ENCODE assay signal across 8 cellular contexts in genomic region chr3:179149239-179149887, GRCh38. TPM values are rescaled to one million over a fixed set of nuclear protein-coding genes. Genes with fewer than 3 reads are reported as not detected.
DNase-seq lines count a peak whose midpoint lies in the region; ATAC-seq and TF ChIP-seq lines count a peak whose summit lies in the region.

No MANE protein-coding gene starts in this region.

- peak overlapping the region; percentile 94 for H3K4me2 ChIP-seq in fibroblast of lung (ENCODE audit: extremely low read depth, insufficient read depth, low read length)

- H2AFZ ChIP-seq in fibroblast of lung (ENCODE audit: low read length): peak overlapping the region; percentile 64

- H3K4me3 ChIP-seq in fibroblast of lung (replicated peaks in 1 of 4; ENCODE audit: control extremely low read depth in 1 of 4, insufficient read depth in 1 of 4, low read depth in 3 of 4, low read length in 4 of 4): peak overlapping the region; percentile 85 to 97 (median 88)

- no peak for TF ChIP-seq CTCF in GM13977 (IDR thresholded peaks at IDR 0.05; ENCODE audit: extremely low read depth, insufficient read depth, missing control alignments)
- no peak for TF ChIP-seq CTCF in fibroblast of lung (conservative IDR thresholded peaks at IDR 0.05 in 1 of 2, IDR thresholded peaks at IDR 0.05 in 1 of 2; ENCODE audit: low read depth in 1 of 2, low read length in 2 of 2)
- no peak for TF ChIP-seq CTCF in neural crest cell (conservative IDR thresholded peaks at IDR 0.05)
- no peak for TF ChIP-seq CTCF in type B pancreatic cell (conservative IDR thresholded peaks at IDR 0.05)

- peaks cover 55% of the 10 kb centered on the region for H3K79me2 ChIP-seq in fibroblast of lung (ENCODE audit: control insufficient read depth, insufficient read depth, low read length)

- H3K27me3 Mint-ChIP-seq in neural crest cell (ENCODE audit: low read depth) (no peaks in the 10 kb centered on the region), type B pancreatic cell (no peaks in the 10 kb centered on the region)

- H3K4me3 Mint-ChIP-seq in neural crest cell (peak overlapping the region; percentile 92), type B pancreatic cell (peak overlapping the region; percentile 95)

- no peaks in the 10 kb centered on the region for H3K9me3 ChIP-seq in fibroblast of lung (ENCODE audit: control insufficient read depth, insufficient read depth, low read depth, low read length)

- H3K27ac Mint-ChIP-seq in neural crest cell (ENCODE audit: unreplicated experiment): peak overlapping the region; percentile 1
- peak overlapping the region; percentile 97 for H3K27ac Mint-ChIP-seq in type B pancreatic cell

- no peaks in the 10 kb centered on the region for H3K27me3 ChIP-seq in fibroblast of lung (ENCODE audit: control insufficient read depth, insufficient read depth, low read length)

- no peaks in the 10 kb centered on the region for H3K36me3 Mint-ChIP-seq in neural crest cell (ENCODE audit: low read depth)
- no peaks in the 10 kb centered on the region for H3K36me3 Mint-ChIP-seq in type B pancreatic cell

- H3K4me1 Mint-ChIP-seq in neural crest cell (peaks cover 21% of the 10 kb centered on the region), type B pancreatic cell (ENCODE audit: unreplicated experiment) (peaks cover 18% of the 10 kb centered on the region)

- H3K27ac ChIP-seq in fibroblast of lung (ENCODE audit: insufficient read depth, low read length): peak overlapping the region; percentile 85

- DNase-seq in GM13977 (ENCODE audit: low spot score): peak; percentile 55
- DNase-seq in NCI-H345 treated with DMSO at 0.1 percent for 48 hours (lab: John Stamatoyannopoulos, UW; ENCODE audit: unreplicated experiment): peak; percentile 40
- peak; percentile 19 for DNase-seq in activated CD8-positive, alpha-beta memory T cell treated with anti-CD3 and anti-CD28 coated beads, Interleukin-2, amount 50 U/mL, for 24 hours (ENCODE audit: extremely low read depth)
- peak; percentile 41 to 45 for DNase-seq in fibroblast of lung (ENCODE audit: low read depth in 2 of 2)
- no peak for DNase-seq in neural crest cell (ENCODE audit: low read depth, low spot score)
- no peak for DNase-seq in type B pancreatic cell (ENCODE audit: extremely low spot score, unreplicated experiment)
- DNase-seq in mesenteric fat pad (ENCODE audit: low spot score): no peak

- H3K36me3 ChIP-seq in fibroblast of lung (ENCODE audit: control insufficient read depth, insufficient read depth, low read length): no peaks in the 10 kb centered on the region

- peak; percentile 32 for ATAC-seq in HG02759 (IDR thresholded peaks at IDR 0.05; ENCODE audit: unreplicated experiment)

- H3K9me3 Mint-ChIP-seq in neural crest cell (no peaks in the 10 kb centered on the region), type B pancreatic cell (no peaks in the 10 kb centered on the region)

- no peaks in the 10 kb centered on the region for H4K20me1 ChIP-seq in fibroblast of lung (ENCODE audit: control insufficient read depth, extremely low read depth, insufficient read depth, low read length)

- peaks cover 2% of the 10 kb centered on the region for H3K4me1 ChIP-seq in fibroblast of lung (ENCODE audit: control insufficient read depth, extremely low read depth, insufficient read depth, low read length)

- peak overlapping the region; percentile 81 for H3K9ac ChIP-seq in fibroblast of lung (ENCODE audit: insufficient read depth, low read length)

- in situ Hi-C loops in GM13977 (cut with MboI; ENCODE audit: low pct_unique_long_range_greater_than_20kb, low sequenced_read_pairs, unreplicated experiment): no loop called here

RNA-seq across cellular contexts. Expression of gene PIK3CA, which starts 1.2 kb away (rescaled TPM):
- 24.7 and 28.9 TPM in 2 replicates for total RNA-seq in fibroblast of lung
- polyA plus RNA-seq in fibroblast of lung: 14.6 and 20.8 TPM in 2 replicates
- polyA plus RNA-seq in fibroblast of lung (2012): 12.1 and 16.1 TPM in 2 replicates
- polyA minus RNA-seq in fibroblast of lung (ENCODE audit: low replicate concordance): 1.8 and 3.4 TPM in 2 replicates
- total RNA-seq in neural crest cell: 14.1 and 15.3 TPM in 2 replicates
- 16.0 and 17.6 TPM in 2 replicates for total RNA-seq in type B pancreatic cell (ENCODE audit: low replicate concordance)
- 68.3 TPM for total RNA-seq in mesenteric fat pad

Comparison
In these comparisons a context has a peak if more than half of its experiments do, and no peak if none do; other contexts are left out.
1. DNase-seq: peak in GM13977 (single experiment), NCI-H345 treated with DMSO at 0.1 percent for 48 hours (single experiment), activated CD8-positive, alpha-beta memory T cell treated with anti-CD3 and anti-CD28 coated beads, Interleukin-2, amount 50 U/mL, for 24 hours (single experiment) and fibroblast of lung (2 of 2); none in neural crest cell (single experiment), type B pancreatic cell (single experiment) and mesenteric fat pad (single experiment).